Comparison of ENCODE assay signal across 2 cellular contexts in the genomic region with DNA sequence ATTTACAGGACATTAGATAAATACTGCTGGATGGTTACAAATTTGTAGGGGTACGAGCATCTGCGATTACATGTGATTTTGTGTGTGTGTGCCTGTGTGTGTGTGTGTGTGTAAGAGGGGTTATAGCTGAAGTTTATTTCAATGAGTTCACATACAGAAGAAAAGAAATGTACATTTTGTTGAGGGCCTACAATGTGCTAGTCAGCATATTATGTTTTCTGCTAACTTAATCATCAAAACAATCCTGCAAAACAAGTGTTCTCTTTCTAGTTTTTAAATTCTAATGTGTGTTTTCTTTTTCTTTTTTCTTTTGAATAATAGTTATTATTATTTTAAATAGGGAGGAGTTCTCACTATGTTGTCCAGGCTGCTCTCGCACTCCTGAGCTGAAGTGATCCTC.
TF ChIP-seq lines count a peak whose summit lies in the region.

No MANE protein-coding gene starts in this region.

TF ChIP-seq in HepG2, 621 proteins besides CTCF, POLR2A, EP300 and RAD21:
- peak; percentile 53 to 70; a peak in 3 of 4 replicates for TF ChIP-seq MAFK (conservative IDR thresholded peaks at IDR 0.05 in 1 of 2, IDR thresholded peaks at IDR 0.05 in 1 of 2; ENCODE audit: low read length in 2 of 2)
- no peak for TF ChIP-seq SRSF9 (IDR thresholded peaks at IDR 0.05; ENCODE audit: borderline replicate concordance, insufficient read depth, low read depth, low read length, poor library complexity, severe bottlenecking)
- peak; percentile 51 for TF ChIP-seq MAFF (IDR thresholded peaks at IDR 0.05; ENCODE audit: low read depth, low read length)

TF ChIP-seq in IMR-90, 13 proteins besides CTCF, POLR2A, EP300 and RAD21:
- TF ChIP-seq MAZ (IDR thresholded peaks at IDR 0.05; ENCODE audit: borderline replicate concordance, low read depth, low read length) (no peak), MAFK (IDR thresholded peaks at IDR 0.05; ENCODE audit: low read depth, low read length) (peak; percentile 37; the same call in 1 of the 2 replicates), CHD1 (IDR thresholded peaks at IDR 0.05; ENCODE audit: low read depth, low read length) (no peak), FOS (IDR thresholded peaks at IDR 0.05; ENCODE audit: low read depth, low read length) (no peak), MXI1 (IDR thresholded peaks at IDR 0.05; ENCODE audit: borderline replicate concordance, low read depth, low read length) (no peak)
- TF ChIP-seq, protein P1, sequence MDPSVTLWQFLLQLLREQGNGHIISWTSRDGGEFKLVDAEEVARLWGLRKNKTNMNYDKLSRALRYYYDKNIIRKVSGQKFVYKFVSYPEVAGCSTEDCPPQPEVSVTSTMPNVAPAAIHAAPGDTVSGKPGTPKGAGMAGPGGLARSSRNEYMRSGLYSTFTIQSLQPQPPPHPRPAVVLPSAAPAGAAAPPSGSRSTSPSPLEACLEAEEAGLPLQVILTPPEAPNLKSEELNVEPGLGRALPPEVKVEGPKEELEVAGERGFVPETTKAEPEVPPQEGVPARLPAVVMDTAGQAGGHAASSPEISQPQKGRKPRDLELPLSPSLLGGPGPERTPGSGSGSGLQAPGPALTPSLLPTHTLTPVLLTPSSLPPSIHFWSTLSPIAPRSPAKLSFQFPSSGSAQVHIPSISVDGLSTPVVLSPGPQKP (IDR thresholded peaks at IDR 0.05; ENCODE audit: borderline replicate concordance, low read depth, low read length): no peak
TF ChIP-seq in IMR-90: peak in this region for 1.
